Comparison of ENCODE assay signal across 21 cellular contexts in the genomic region with DNA sequence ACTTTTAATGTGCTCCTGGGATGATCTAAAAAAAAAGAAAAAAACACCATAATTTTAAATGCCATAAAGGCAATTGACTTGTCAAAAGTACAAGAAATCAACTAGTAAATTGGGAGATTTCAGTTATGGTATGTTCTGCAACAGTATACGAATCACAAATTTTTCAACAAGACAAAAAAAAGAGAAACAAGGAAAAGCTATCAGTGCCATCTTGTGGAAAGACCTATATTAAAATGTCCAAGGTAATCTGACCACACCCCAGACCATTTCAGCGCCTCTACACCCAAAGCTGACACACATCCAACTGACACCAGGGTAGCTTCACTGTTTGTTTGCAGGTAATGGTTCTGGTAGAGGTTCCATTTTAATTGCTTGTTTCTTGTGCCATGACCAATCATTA. TPM values are rescaled to one million over a fixed set of nuclear protein-coding genes. Genes with fewer than 3 reads are reported as not detected.
A peak's percentile ranks its signal among the peaks of the same experiment; 100 is the strongest.
DNase-seq lines count a peak whose midpoint lies in the region; ATAC-seq and TF ChIP-seq lines count a peak whose summit lies in the region.
"Had no signal": no experiment of that assay in that cellular context is flagged by ENCODE, and none has a peak within 500 bp of the region (broad histone marks: within the 10 kb centered on the region; RNA-seq: fewer than 3 reads in every experiment).

No MANE protein-coding gene starts in this region.

- no peaks in the 10 kb centered on the region for H3K79me2 ChIP-seq in SK-N-SH (ENCODE audit: insufficient read depth)
- H3K79me2 ChIP-seq: parathyroid adenoma had no signal

- no peak overlapping the region for H3K27ac ChIP-seq in SK-N-SH (ENCODE audit: low read depth in 2 of 2, low read length in 1 of 2)
- H3K27ac ChIP-seq: parathyroid adenoma, skin epidermis had no signal

- no peak overlapping the region for H3K4me3 Mint-ChIP-seq in osteocyte (ENCODE audit: unreplicated experiment)
- H3K4me3 Mint-ChIP-seq: stimulated activated memory B cell treated with anti-CD40 and anti-IgM and Interleukin-4, amounts not matched to agents 10 μg/mL and 1 μg/mL and 100 μg/mL, for 72 hours; T-helper 17 cell; type B pancreatic cell had no signal

- no peaks in the 10 kb centered on the region for H3K27me3 ChIP-seq in SK-N-SH (ENCODE audit: insufficient read depth)

- no peaks in the 10 kb centered on the region for H3K9me2 ChIP-seq in SK-N-SH

- no peaks in the 10 kb centered on the region for H4K20me1 ChIP-seq in SK-N-SH (ENCODE audit: insufficient read depth)

- no peak overlapping the region for H3K4me2 ChIP-seq in SK-N-SH

- H3K36me3 Mint-ChIP-seq in osteocyte (ENCODE audit: unreplicated experiment) = no peaks in the 10 kb centered on the region
- H3K36me3 Mint-ChIP-seq: stimulated activated memory B cell treated with anti-CD40 and anti-IgM and Interleukin-4, amounts not matched to agents 10 μg/mL and 1 μg/mL and 100 μg/mL, for 72 hours; type B pancreatic cell had no signal

- H3F3A ChIP-seq in SK-N-SH (replicated peaks; ENCODE audit: insufficient read depth) = peaks cover 12% of the 10 kb centered on the region

- H2AFZ ChIP-seq in SK-N-SH (ENCODE audit: low read depth) = no peak overlapping the region
- H2AFZ ChIP-seq: parathyroid adenoma had no signal

- no peak overlapping the region for H3K9ac ChIP-seq in SK-N-SH
- H3K9ac ChIP-seq: parathyroid adenoma had no signal

- H3K4me1 ChIP-seq in SK-N-SH (ENCODE audit: control insufficient read depth in 1 of 2, insufficient read depth in 2 of 2, low read depth in 1 of 2, low read length in 1 of 2) = no peaks in the 10 kb centered on the region; a peak in 1 of 4 replicates
- H3K4me1 ChIP-seq: parathyroid adenoma had no signal

- no peak overlapping the region for H3K4me3 ChIP-seq in SK-N-SH (ENCODE audit: low read depth in 2 of 2, low read length in 1 of 2)
- H3K4me3 ChIP-seq: GM12878, skin epidermis had no signal

- H3K27ac Mint-ChIP-seq in osteocyte (ENCODE audit: unreplicated experiment) = no peak overlapping the region
- H3K27ac Mint-ChIP-seq: stimulated activated memory B cell treated with anti-CD40 and anti-IgM and Interleukin-4, amounts not matched to agents 10 μg/mL and 1 μg/mL and 100 μg/mL, for 72 hours; T-helper 17 cell; type B pancreatic cell had no signal

- TF ChIP-seq RAD21 in SK-N-SH (IDR thresholded peaks at IDR 0.05; ENCODE audit: low read length) = no peak

- DNase-seq in SK-N-SH = no peak
- peak; percentile 48 to 67 for DNase-seq in NCI-H526 (lab: John Stamatoyannopoulos, UW)
- peak; percentile 59 for DNase-seq in amniotic epithelial cell (ENCODE audit: low read depth)
- no peak for DNase-seq in osteocyte (ENCODE audit: extremely low spot score, unreplicated experiment)
- DNase-seq in GM10248 (ENCODE audit: extremely low spot score) = no peak
- DNase-seq: activated CD8-positive, alpha-beta memory T cell treated with anti-CD3 and anti-CD28 coated beads, Interleukin-2, amount 50 U/mL, for 4 hours; activated naive CD4-positive, alpha-beta T cell treated with Interleukin-2 at 50 U/mL for 16 hours; KG1; left ventricle myocardium superior; NCI-H1694; NCI-H446 treated with DMSO at 0.1 percent for 48 hours; T-helper 17 cell had no signal

- no peaks in the 10 kb centered on the region for H3K9me3 Mint-ChIP-seq in osteocyte (ENCODE audit: unreplicated experiment)
- H3K9me3 Mint-ChIP-seq: stimulated activated memory B cell treated with anti-CD40 and anti-IgM and Interleukin-4, amounts not matched to agents 10 μg/mL and 1 μg/mL and 100 μg/mL, for 72 hours; type B pancreatic cell had no signal

- CTCF ChIA-PET in SK-N-SH (lab: Yijun Ruan, JAX) (interaction anchor here (1.0 to 4.9 kb wide), 2 partner anchors 23 to 116 kb away, joined by 3 to 21 read pairs; no protein-coding TSS in a partner anchor), GM10248 (lab: Yijun Ruan, JAX) (no interaction called here)

- POLR2A ChIA-PET in SK-N-SH (lab: Yijun Ruan, JAX) = no interaction called here
- POLR2A ChIA-PET in GM10248 (lab: Yijun Ruan, JAX) = no interaction called here

- 57% methylated on average over 2 of the region's 2 CpGs for WGBS in SK-N-SH (ENCODE audit: low lambda C conversion rate)

- peaks cover 3% of the 10 kb centered on the region for H3K4me1 Mint-ChIP-seq in osteocyte (ENCODE audit: unreplicated experiment)

- TF ChIP-seq CTCF in SK-N-SH (IDR thresholded peaks at IDR 0.05) (peak; percentile 33), osteocyte (IDR thresholded peaks at IDR 0.05) (peak; percentile 11), GM10248 (IDR thresholded peaks at IDR 0.05; ENCODE audit: control extremely low read depth, extremely low read depth, low read depth, missing control alignments) (no peak)

- H3K9me3 ChIP-seq in SK-N-SH = no peaks in the 10 kb centered on the region

- H3K36me3 ChIP-seq in SK-N-SH (replicated peaks in 1 of 2; ENCODE audit: control insufficient read depth in 1 of 2, insufficient read depth in 2 of 2, low read length in 1 of 2) = no peaks in the 10 kb centered on the region

- no peak for ATAC-seq in SK-N-SH treated with all-trans-retinoic acid at 6 μM for 48 hours
- ATAC-seq in HG02623 (IDR thresholded peaks at IDR 0.05; ENCODE audit: unreplicated experiment) = no peak
- ATAC-seq in HG03108 (IDR thresholded peaks at IDR 0.05; ENCODE audit: unreplicated experiment) = no peak
- ATAC-seq: GM12878; left ventricle myocardium superior; stimulated activated memory B cell treated with anti-CD40 and anti-IgM and Interleukin-4, amounts not matched to agents 10 μg/mL and 1 μg/mL and 100 μg/mL, for 72 hours; T-helper 17 cell had no signal

- TF ChIP-seq EP300 in SK-N-SH (IDR thresholded peaks at IDR 0.05; ENCODE audit: borderline replicate concordance in 1 of 2, low read depth in 1 of 2, low read length in 1 of 2) = no peak

- peaks cover 20% of the 10 kb centered on the region for H3K27me3 Mint-ChIP-seq in osteocyte (ENCODE audit: unreplicated experiment)

TF ChIP-seq in SK-N-SH, 30 proteins besides CTCF, POLR2A, EP300 and RAD21 (continues in another document):
- TF ChIP-seq, protein P1, sequence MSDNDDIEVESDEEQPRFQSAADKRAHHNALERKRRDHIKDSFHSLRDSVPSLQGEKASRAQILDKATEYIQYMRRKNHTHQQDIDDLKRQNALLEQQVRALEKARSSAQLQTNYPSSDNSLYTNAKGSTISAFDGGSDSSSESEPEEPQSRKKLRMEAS (IDR thresholded peaks at IDR 0.05; ENCODE audit: low read depth) = no peak
- no peak for TF ChIP-seq PBX3 (IDR thresholded peaks at IDR 0.05)
- no peak for TF ChIP-seq RCOR1 (IDR thresholded peaks at IDR 0.05; ENCODE audit: low read length)
- no peak for TF ChIP-seq RXRA (IDR thresholded peaks at IDR 0.05; ENCODE audit: borderline replicate concordance, low read depth)
- TF ChIP-seq JUND (IDR thresholded peaks at IDR 0.05) = no peak

TF ChIP-seq in SK-N-SH treated with all-trans-retinoic acid at 6 μM for 48 hours, 23 proteins besides CTCF, POLR2A, EP300 and RAD21 (continues in another document):
- TF ChIP-seq ZNF565 (CRISPR knock-in tag; conservative IDR thresholded peaks at IDR 0.05; ENCODE audit: low read depth) (no peak), ZNF70 (CRISPR knock-in tag; IDR thresholded peaks at IDR 0.05) (no peak), POU6F1 (CRISPR knock-in tag; IDR thresholded peaks at IDR 0.05; ENCODE audit: borderline replicate concordance, low read depth) (no peak), RARB (CRISPR knock-in tag; IDR thresholded peaks at IDR 0.05) (no peak), TCF4 (CRISPR knock-in tag; IDR thresholded peaks at IDR 0.05; ENCODE audit: borderline replicate concordance) (no peak), ZFP30 (CRISPR knock-in tag; IDR thresholded peaks at IDR 0.05) (no peak), GLIS3 (CRISPR knock-in tag; IDR thresholded peaks at IDR 0.05) (no peak), CSDC2 (CRISPR knock-in tag; IDR thresholded peaks at IDR 0.05) (no peak), TOX (CRISPR knock-in tag; IDR thresholded peaks at IDR 0.05; ENCODE audit: borderline replicate concordance) (no peak)
- TF ChIP-seq, protein P2, sequence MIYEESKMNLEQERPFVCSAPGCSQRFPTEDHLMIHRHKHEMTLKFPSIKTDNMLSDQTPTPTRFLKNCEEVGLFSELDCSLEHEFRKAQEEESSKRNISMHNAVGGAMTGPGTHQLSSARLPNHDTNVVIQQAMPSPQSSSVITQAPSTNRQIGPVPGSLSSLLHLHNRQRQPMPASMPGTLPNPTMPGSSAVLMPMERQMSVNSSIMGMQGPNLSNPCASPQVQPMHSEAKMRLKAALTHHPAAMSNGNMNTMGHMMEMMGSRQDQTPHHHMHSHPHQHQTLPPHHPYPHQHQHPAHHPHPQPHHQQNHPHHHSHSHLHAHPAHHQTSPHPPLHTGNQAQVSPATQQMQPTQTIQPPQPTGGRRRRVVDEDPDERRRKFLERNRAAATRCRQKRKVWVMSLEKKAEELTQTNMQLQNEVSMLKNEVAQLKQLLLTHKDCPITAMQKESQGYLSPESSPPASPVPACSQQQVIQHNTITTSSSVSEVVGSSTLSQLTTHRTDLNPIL (CRISPR knock-in tag; IDR thresholded peaks at IDR 0.05; ENCODE audit: low read depth) = no peak

RNA-seq across cellular contexts. Expression of gene DUSP23, which starts 5.0 kb away (rescaled TPM):
- 41.2 and 44.3 TPM in 2 replicates for polyA plus RNA-seq in SK-N-SH (2012; rRNA removed)
- polyA plus RNA-seq in SK-N-SH (2012; cell fraction: cytosol; rRNA removed) = 27.1 and 35.7 TPM in 2 replicates
- polyA plus RNA-seq in SK-N-SH (2012; cell fraction: nucleus; rRNA removed) = 18.3 and 33.7 TPM in 2 replicates
- total RNA-seq in osteocyte = 10.5 and 16.5 TPM in 2 replicates

RNA-seq across cellular contexts. Expression of gene FCRL6, which starts 26.4 kb away (rescaled TPM):
- not detected in 2 replicates for polyA plus RNA-seq in SK-N-SH (2012; rRNA removed)
- polyA plus RNA-seq in SK-N-SH (2012; cell fraction: cytosol; rRNA removed) = not detected in 2 replicates
- 0.05 TPM in 2 replicates for polyA plus RNA-seq in SK-N-SH (2012; cell fraction: nucleus; rRNA removed)
- total RNA-seq in osteocyte = not detected in 2 replicates
- total RNA-seq: myocyte had no signal

RNA-seq across cellular contexts. Expression of gene SLAMF8, which starts 51.0 kb away (rescaled TPM):
- not detected in 2 replicates for polyA plus RNA-seq in SK-N-SH (2012; rRNA removed)
- polyA plus RNA-seq in SK-N-SH (2012; cell fraction: cytosol; rRNA removed) = not detected in 2 replicates
- polyA plus RNA-seq in SK-N-SH (2012; cell fraction: nucleus; rRNA removed) = 0.07 and 0.10 TPM in 2 replicates
- total RNA-seq in osteocyte = not detected in 2 replicates

Comparison
In these comparisons a context has a peak if more than half of its experiments do, and no peak if none do; other contexts are left out.
1. DNase-seq: peak in NCI-H526 (2 of 2) and amniotic epithelial cell (single experiment); none in SK-N-SH (single experiment), osteocyte (single experiment) and GM10248 (single experiment).